In genomic region chr16:73915939-73916451, GRCh38 we compare ENCODE assay signal across 15 cellular contexts.
A peak's percentile ranks its signal among the peaks of the same experiment; 100 is the strongest.
DNase-seq lines count a peak whose midpoint lies in the region; ATAC-seq and TF ChIP-seq lines count a peak whose summit lies in the region.
"Had no signal": no experiment of that assay in that cellular context is flagged by ENCODE, and none has a peak within 500 bp of the region (broad histone marks: within the 10 kb centered on the region; RNA-seq: fewer than 3 reads in every experiment).

No MANE protein-coding gene starts in this region.

- H3K9ac ChIP-seq in endodermal cell (ENCODE audit: extremely low read depth, low read length, poor library complexity, severe bottlenecking) (no peak overlapping the region), neural cell (ENCODE audit: low read length) (peak overlapping the region; percentile 60), smooth muscle cell (ENCODE audit: low read depth) (no peak overlapping the region)
- H3K9ac ChIP-seq: BLaER1 treated with 17β-estradiol and CSF1 and Interleukin-3, amounts not matched to agents 10 nM and 100 nM had no signal

- H3K9me2 ChIP-seq in neural cell (ENCODE audit: insufficient read depth, low read length), result no peaks in the 10 kb centered on the region

- peak; percentile 1 to 34 for DNase-seq in NCI-H526 (lab: John Stamatoyannopoulos, UW)
- DNase-seq in NCI-H526 treated with DMSO at 0.1 percent for 48 hours (lab: John Stamatoyannopoulos, UW), result no peak
- no peak for DNase-seq in endodermal cell
- no peak for DNase-seq in smooth muscle cell (lab: John Stamatoyannopoulos, UW; ENCODE audit: unreplicated experiment)
- no peak for DNase-seq in HEK293T (ENCODE audit: extremely low spot score)
- DNase-seq: 8988T; AML-193; CD4-positive, CD25-positive, alpha-beta regulatory T cell; DMS53; GF-D8; H7 had no signal

- H3K4me1 Mint-ChIP-seq in endodermal cell, result peaks cover 8% of the 10 kb centered on the region
- H3K4me1 Mint-ChIP-seq in stimulated activated memory B cell treated with anti-CD40 and anti-IgM and Interleukin-4, amounts not matched to agents 10 μg/mL and 1 μg/mL and 100 μg/mL, for 72 hours, result no peaks in the 10 kb centered on the region
- H3K4me1 Mint-ChIP-seq: CD4-positive, CD25-positive, alpha-beta regulatory T cell had no signal

- no peaks in the 10 kb centered on the region for H3K9me3 Mint-ChIP-seq in endodermal cell
- H3K9me3 Mint-ChIP-seq in stimulated activated memory B cell treated with anti-CD40 and anti-IgM and Interleukin-4, amounts not matched to agents 10 μg/mL and 1 μg/mL and 100 μg/mL, for 72 hours, result peaks cover 3% of the 10 kb centered on the region

- peak; percentile 88 for TF ChIP-seq EP300 in neural cell (conservative IDR thresholded peaks at IDR 0.05; ENCODE audit: poor library complexity, severe bottlenecking)

- H4K20me1 ChIP-seq in neural cell (ENCODE audit: insufficient read depth) (no peaks in the 10 kb centered on the region), smooth muscle cell (ENCODE audit: low read depth) (no peaks in the 10 kb centered on the region)
- H4K20me1 ChIP-seq: BLaER1 treated with 17β-estradiol and CSF1 and Interleukin-3, amounts not matched to agents 10 nM and 100 nM had no signal

- peak; percentile 48 for TF ChIP-seq RAD21 in neural cell (conservative IDR thresholded peaks at IDR 0.05)

- H3K36me3 ChIP-seq in endodermal cell (ENCODE audit: control insufficient read depth, insufficient read depth, low read length) (no peaks in the 10 kb centered on the region), neural cell (ENCODE audit: insufficient read depth, low read length) (no peaks in the 10 kb centered on the region), smooth muscle cell (ENCODE audit: low read depth) (no peaks in the 10 kb centered on the region)
- H3K36me3 ChIP-seq: BLaER1 treated with 17β-estradiol and CSF1 and Interleukin-3, amounts not matched to agents 10 nM and 100 nM had no signal

- 81 to 82% methylated on average over 4 to 5 of the region's 5 CpGs for WGBS in endodermal cell (ENCODE audit: insufficient coverage in 1 of 2, insufficient read length in 1 of 2), 2 experiments
- WGBS in smooth muscle cell (ENCODE audit: low lambda C conversion rate), result 70% methylated on average over 5 of the region's 5 CpGs

- H3K27ac Mint-ChIP-seq in endodermal cell, result no peak overlapping the region
- H3K27ac Mint-ChIP-seq in stimulated activated memory B cell treated with anti-CD40 and anti-IgM and Interleukin-4, amounts not matched to agents 10 μg/mL and 1 μg/mL and 100 μg/mL, for 72 hours, result no peak overlapping the region
- H3K27ac Mint-ChIP-seq: CD4-positive, CD25-positive, alpha-beta regulatory T cell had no signal

- POLR2A ChIA-PET in HEK293T (lab: Yijun Ruan, JAX), result no interaction called here

- CTCF ChIA-PET in HEK293T (lab: Yijun Ruan, JAX), result no interaction called here

- H3K27ac ChIP-seq in endodermal cell (ENCODE audit: low read depth, low read length) (peak overlapping the region; percentile 81), neural cell (ENCODE audit: low read length) (peak overlapping the region; percentile 87), smooth muscle cell (ENCODE audit: low read depth) (no peak overlapping the region)
- H3K27ac ChIP-seq: BLaER1 treated with 17β-estradiol and CSF1 and Interleukin-3, amounts not matched to agents 10 nM and 100 nM had no signal

- H3K4me3 ChIP-seq in endodermal cell (ENCODE audit: low read length) (no peak overlapping the region), neural cell (ENCODE audit: low read length) (peak overlapping the region; percentile 52), smooth muscle cell (no peak overlapping the region)
- H3K4me3 ChIP-seq: BLaER1 treated with 17β-estradiol and CSF1 and Interleukin-3, amounts not matched to agents 10 nM and 100 nM had no signal

- H3F3A ChIP-seq in neural cell (ENCODE audit: insufficient read depth, low read length, poor library complexity, severe bottlenecking), result peaks cover 6% of the 10 kb centered on the region
- H3F3A ChIP-seq in smooth muscle cell (ENCODE audit: low read depth), result no peaks in the 10 kb centered on the region

- H3K4me2 ChIP-seq in neural cell (ENCODE audit: low read length), result peak overlapping the region; percentile 65
- H3K4me2 ChIP-seq in smooth muscle cell, result peak overlapping the region; percentile 70
- H3K4me2 ChIP-seq: BLaER1 treated with 17β-estradiol and CSF1 and Interleukin-3, amounts not matched to agents 10 nM and 100 nM had no signal

- no peak for TF ChIP-seq CTCF in endodermal cell (conservative IDR thresholded peaks at IDR 0.05)
- no peak for TF ChIP-seq CTCF in neural cell (IDR thresholded peaks at IDR 0.05; ENCODE audit: poor library complexity, severe bottlenecking)
- TF ChIP-seq CTCF in smooth muscle cell (IDR thresholded peaks at IDR 0.05; ENCODE audit: borderline replicate concordance, insufficient read depth, poor library complexity, severe bottlenecking), result no peak

- H2AFZ ChIP-seq in neural cell (ENCODE audit: low read depth, low read length) (peak overlapping the region; percentile 22), smooth muscle cell (ENCODE audit: low read depth) (peak overlapping the region; percentile 32)

- H3K27me3 ChIP-seq in endodermal cell (ENCODE audit: control insufficient read depth, insufficient read depth, low read length, poor library complexity, severe bottlenecking) (no peaks in the 10 kb centered on the region), neural cell (ENCODE audit: insufficient read depth, low read depth, low read length) (no peaks in the 10 kb centered on the region), smooth muscle cell (ENCODE audit: low read depth) (no peaks in the 10 kb centered on the region)
- H3K27me3 ChIP-seq: BLaER1 treated with 17β-estradiol and CSF1 and Interleukin-3, amounts not matched to agents 10 nM and 100 nM had no signal

- H3K79me2 ChIP-seq in neural cell (replicated peaks; ENCODE audit: insufficient read depth, low read length) (no peaks in the 10 kb centered on the region), smooth muscle cell (ENCODE audit: low read depth) (no peaks in the 10 kb centered on the region)

- H3K4me1 ChIP-seq in endodermal cell (ENCODE audit: control insufficient read depth, insufficient read depth, low read length) (no peaks in the 10 kb centered on the region), smooth muscle cell (ENCODE audit: low read depth) (peaks cover 9% of the 10 kb centered on the region)
- H3K4me1 ChIP-seq: BLaER1 treated with 17β-estradiol and CSF1 and Interleukin-3, amounts not matched to agents 10 nM and 100 nM had no signal

- H3K9me3 ChIP-seq in endodermal cell (ENCODE audit: control insufficient read depth, low read length) (no peaks in the 10 kb centered on the region), neural cell (ENCODE audit: low read length) (no peaks in the 10 kb centered on the region), smooth muscle cell (replicated peaks; ENCODE audit: low read depth) (no peaks in the 10 kb centered on the region)

- ATAC-seq in stimulated activated memory B cell treated with anti-CD40 and anti-IgM and Interleukin-4, amounts not matched to agents 10 μg/mL and 1 μg/mL and 100 μg/mL, for 72 hours, result no peak
- no peak for ATAC-seq in GM21825 (IDR thresholded peaks at IDR 0.05; ENCODE audit: unreplicated experiment)

- H3K4me3 Mint-ChIP-seq in endodermal cell, result no peak overlapping the region
- H3K4me3 Mint-ChIP-seq in stimulated activated memory B cell treated with anti-CD40 and anti-IgM and Interleukin-4, amounts not matched to agents 10 μg/mL and 1 μg/mL and 100 μg/mL, for 72 hours, result no peak overlapping the region
- H3K4me3 Mint-ChIP-seq: CD4-positive, CD25-positive, alpha-beta regulatory T cell had no signal

- no peaks in the 10 kb centered on the region for H3K27me3 Mint-ChIP-seq in endodermal cell (ENCODE audit: insufficient read depth)
- H3K27me3 Mint-ChIP-seq in stimulated activated memory B cell treated with anti-CD40 and anti-IgM and Interleukin-4, amounts not matched to agents 10 μg/mL and 1 μg/mL and 100 μg/mL, for 72 hours, result peaks cover 9% of the 10 kb centered on the region
- H3K27me3 Mint-ChIP-seq: CD4-positive, CD25-positive, alpha-beta regulatory T cell had no signal

- no peaks in the 10 kb centered on the region for H3K36me3 Mint-ChIP-seq in endodermal cell (ENCODE audit: low read depth)
- no peaks in the 10 kb centered on the region for H3K36me3 Mint-ChIP-seq in stimulated activated memory B cell treated with anti-CD40 and anti-IgM and Interleukin-4, amounts not matched to agents 10 μg/mL and 1 μg/mL and 100 μg/mL, for 72 hours
- H3K36me3 Mint-ChIP-seq: CD4-positive, CD25-positive, alpha-beta regulatory T cell had no signal

TF ChIP-seq in HEK293T, 16 proteins besides CTCF, POLR2A, EP300 and RAD21:
- TF ChIP-seq SP1 (IDR thresholded peaks at IDR 0.05) (no peak), BHLHE40 (IDR thresholded peaks at IDR 0.05; ENCODE audit: borderline replicate concordance) (no peak), TARDBP (IDR thresholded peaks at IDR 0.05) (no peak), PKNOX1 (IDR thresholded peaks at IDR 0.05) (no peak), HDGF (IDR thresholded peaks at IDR 0.05; ENCODE audit: borderline replicate concordance) (no peak), SUZ12 (IDR thresholded peaks at IDR 0.05) (no peak), ARNT (IDR thresholded peaks at IDR 0.05) (no peak), FOXM1 (IDR thresholded peaks at IDR 0.05; ENCODE audit: borderline replicate concordance) (no peak)
TF ChIP-seq in HEK293T: peak in this region for 0.

Comparison
In these comparisons a context has a peak if more than half of its experiments do, and no peak if none do; other contexts are left out.
1. DNase-seq: peak in NCI-H526 (2 of 2); none in NCI-H526 treated with DMSO at 0.1 percent for 48 hours (single experiment), endodermal cell (single experiment), smooth muscle cell (single experiment) and HEK293T (single experiment).